In the genomic region with DNA sequence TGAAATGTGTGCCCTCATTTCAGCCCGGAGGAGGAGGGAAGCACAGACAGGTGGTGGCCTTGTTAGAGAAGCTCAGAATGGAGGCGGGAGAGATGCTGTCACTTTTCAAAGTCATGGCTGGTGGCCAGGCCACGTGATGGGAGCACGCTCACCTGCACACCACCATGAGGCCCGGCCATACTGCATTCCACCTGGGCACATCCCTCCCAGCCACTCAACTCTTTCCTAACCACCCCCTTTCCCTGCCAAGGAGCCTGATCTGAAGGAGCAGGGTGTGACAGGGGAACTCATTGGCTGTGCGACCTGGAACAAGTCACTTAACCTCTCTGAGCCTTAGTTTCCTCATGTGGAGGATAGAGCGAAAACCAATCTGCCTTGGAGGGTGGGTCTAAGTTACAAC, we compare ENCODE assay signal across 1 cellular context.
TF ChIP-seq lines count a peak whose summit lies in the region.

No MANE protein-coding gene starts in this region.

TF ChIP-seq in H1, 55 proteins besides CTCF, POLR2A, EP300 and RAD21 (continued from another document):
- TF ChIP-seq, protein P1, sequence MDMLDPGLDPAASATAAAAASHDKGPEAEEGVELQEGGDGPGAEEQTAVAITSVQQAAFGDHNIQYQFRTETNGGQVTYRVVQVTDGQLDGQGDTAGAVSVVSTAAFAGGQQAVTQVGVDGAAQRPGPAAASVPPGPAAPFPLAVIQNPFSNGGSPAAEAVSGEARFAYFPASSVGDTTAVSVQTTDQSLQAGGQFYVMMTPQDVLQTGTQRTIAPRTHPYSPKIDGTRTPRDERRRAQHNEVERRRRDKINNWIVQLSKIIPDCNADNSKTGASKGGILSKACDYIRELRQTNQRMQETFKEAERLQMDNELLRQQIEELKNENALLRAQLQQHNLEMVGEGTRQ (IDR thresholded peaks at IDR 0.05; ENCODE audit: low read length), result no peak
- TF ChIP-seq BACH1 (IDR thresholded peaks at IDR 0.05; ENCODE audit: low read length), result no peak
- no peak for TF ChIP-seq SP4 (IDR thresholded peaks at IDR 0.05; ENCODE audit: low read length)
- TF ChIP-seq SAP30 (IDR thresholded peaks at IDR 0.05; ENCODE audit: insufficient read depth, insufficient replicate concordance, low read length), result no peak
